ENCODE assay signal across 8 cellular contexts in the genomic region with DNA sequence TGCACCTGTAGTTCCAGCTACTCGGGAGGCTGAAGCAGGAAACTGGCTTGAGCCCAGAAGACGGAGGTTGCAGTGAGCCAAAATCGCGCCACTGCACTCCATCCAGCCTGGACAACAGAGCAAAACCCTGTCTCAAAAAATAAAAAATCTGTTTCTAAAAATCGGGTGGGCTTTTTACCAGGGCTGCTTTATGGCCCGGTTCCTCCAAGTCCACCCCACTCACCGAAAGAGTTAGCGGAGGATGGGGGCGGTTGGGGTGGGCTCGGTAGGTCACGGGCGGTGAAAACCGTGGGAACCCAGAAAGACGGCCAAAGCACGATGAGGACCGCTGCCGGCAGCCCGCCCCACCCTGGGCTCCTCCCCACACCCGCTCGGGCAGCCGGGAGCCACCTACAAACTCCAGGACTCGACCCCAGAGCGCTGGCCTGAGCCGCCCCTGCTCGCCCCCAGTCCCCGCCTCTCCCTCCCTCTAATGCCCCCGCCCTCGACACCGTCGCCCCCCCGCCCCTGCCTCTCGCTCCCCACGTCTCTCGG. TPM values are rescaled to one million over a fixed set of nuclear protein-coding genes. Genes with fewer than 3 reads are reported as not detected.
A peak's percentile ranks its signal among the peaks of the same experiment; 100 is the strongest.
DNase-seq lines count a peak whose midpoint lies in the region; ATAC-seq and TF ChIP-seq lines count a peak whose summit lies in the region.

No MANE protein-coding gene starts in this region.

- H3K9me3 Mint-ChIP-seq in natural killer cell treated with Interleukin-12 subunit alpha and Interleukin-12 subunit beta and Interleukin-15 and Interleukin-18, amount 100 ng/mL, for 72 hours: no peaks in the 10 kb centered on the region

- H3K4me1 ChIP-seq in aorta (ENCODE audit: control insufficient read depth in 1 of 2, insufficient read depth in 2 of 2, low read length in 2 of 2): no peaks in the 10 kb centered on the region

- H3K9me3 ChIP-seq in AG04450 (ENCODE audit: control insufficient read depth, insufficient read depth, low read length) (peaks cover 4% of the 10 kb centered on the region; the same call in 1 of the 2 replicates), aorta (ENCODE audit: control insufficient read depth, low read length) (no peaks in the 10 kb centered on the region)

- TF ChIP-seq CTCF in AG04450 (IDR thresholded peaks at IDR 0.05; ENCODE audit: low read depth, low read length) (no peak), GM10248 (IDR thresholded peaks at IDR 0.05; ENCODE audit: control extremely low read depth, extremely low read depth, low read depth, missing control alignments) (no peak), foreskin fibroblast (IDR thresholded peaks at IDR 0.05; ENCODE audit: low read depth, low read length) (no peak)

- CTCF ChIA-PET in AG04450 (lab: Charles Lee): interaction anchor here (1.0 to 1.3 kb wide), 2 partner anchors 31 to 192 kb away, joined by 3 to 5 read pairs; no protein-coding TSS in a partner anchor
- CTCF ChIA-PET in GM10248 (lab: Yijun Ruan, JAX): interaction anchor here (1.3 to 1.6 kb wide), 2 partner anchors 30 to 116 kb away, joined by 3 to 4 read pairs; no protein-coding TSS in a partner anchor

- H3K4me3 Mint-ChIP-seq in natural killer cell treated with Interleukin-12 subunit alpha and Interleukin-12 subunit beta and Interleukin-15 and Interleukin-18, amount 100 ng/mL, for 72 hours: peak overlapping the region; percentile 73

- H3K27ac ChIP-seq in AG04450 (ENCODE audit: low read depth, low read length) (no peak overlapping the region), aorta (ENCODE audit: low read depth in 1 of 2, low read length in 2 of 2) (peak overlapping the region in 1 of 2 donors; percentile 58)

- no peaks in the 10 kb centered on the region for H3K27me3 ChIP-seq in AG04450 (ENCODE audit: control insufficient read depth, insufficient read depth, low read length)
- H3K27me3 ChIP-seq in aorta (ENCODE audit: control insufficient read depth in 1 of 2, insufficient read depth in 2 of 2, low read length in 1 of 2): no peaks in the 10 kb centered on the region

- H3K4me3 ChIP-seq in AG04450 (ENCODE audit: low read depth, low read length): peak overlapping the region; percentile 61
- H3K4me3 ChIP-seq in foreskin fibroblast (ENCODE audit: low read depth in 1 of 2, low read length in 2 of 2): peak overlapping the region; percentile 47 to 58
- H3K4me3 ChIP-seq in aorta (ENCODE audit: low read length in 2 of 2): peak overlapping the region; percentile 16 to 31

- peak overlapping the region; percentile 12 to 42 for H3K27ac Mint-ChIP-seq in natural killer cell treated with Interleukin-12 subunit alpha and Interleukin-12 subunit beta and Interleukin-15 and Interleukin-18, amount 100 ng/mL, for 72 hours

- H3K27me3 Mint-ChIP-seq in natural killer cell treated with Interleukin-12 subunit alpha and Interleukin-12 subunit beta and Interleukin-15 and Interleukin-18, amount 100 ng/mL, for 72 hours: no peaks in the 10 kb centered on the region

- peak in 1 of 2 donors; percentile 25 for ATAC-seq in natural killer cell treated with Interleukin-12 subunit alpha and Interleukin-12 subunit beta and Interleukin-15 and Interleukin-18, amount 100 ng/mL, for 72 hours
- ATAC-seq in aorta (ENCODE audit: low FRiP score) (peak; percentile 82), HG03571 (IDR thresholded peaks at IDR 0.05; ENCODE audit: unreplicated experiment) (no peak)

- no peaks in the 10 kb centered on the region for H3K36me3 Mint-ChIP-seq in natural killer cell treated with Interleukin-12 subunit alpha and Interleukin-12 subunit beta and Interleukin-15 and Interleukin-18, amount 100 ng/mL, for 72 hours

- 0 to 1% methylated on average over 20 to 34 of the region's 34 CpGs for WGBS in aorta, 2 donors

- POLR2A ChIA-PET in AG04450 (lab: Yijun Ruan, JAX) (no interaction called here), GM10248 (lab: Yijun Ruan, JAX) (no interaction called here)

- intact Hi-C loops in aorta (cut with DNase I): no loop called here

- peaks cover 0 to 5% of the 10 kb centered on the region in 2 donors for H3K36me3 ChIP-seq in aorta (ENCODE audit: control insufficient read depth in 1 of 2, insufficient read depth in 2 of 2, low read length in 1 of 2)

- peaks cover 19 to 20% of the 10 kb centered on the region in 2 donors for H3K4me1 Mint-ChIP-seq in natural killer cell treated with Interleukin-12 subunit alpha and Interleukin-12 subunit beta and Interleukin-15 and Interleukin-18, amount 100 ng/mL, for 72 hours (ENCODE audit: low read depth in 2 of 2)

- no peak for DNase-seq in AG04450 (ENCODE audit: low read depth, low spot score)
- peak; percentile 73 for DNase-seq in GM10248 (ENCODE audit: extremely low spot score)
- DNase-seq in NCI-H2227 treated with DMSO at 0.1 percent for 48 hours (lab: John Stamatoyannopoulos, UW): peak; percentile 56
- peak; percentile 31 to 50 for DNase-seq in activated T-cell treated with anti-CD3 and anti-CD28 coated beads, Interleukin-2, amount 50 U/mL, for 48 hours
- peak; percentile 28 to 62 for DNase-seq in foreskin fibroblast
- DNase-seq in natural killer cell treated with Interleukin-12 subunit alpha and Interleukin-12 subunit beta and Interleukin-15 and Interleukin-18, amount 100 ng/mL, for 72 hours (ENCODE audit: low spot score): peak; percentile 61
- peak; percentile 84 to 90 for DNase-seq in aorta

RNA-seq across cellular contexts. Expression of gene PER3, which starts 0.8 kb away (rescaled TPM):
- polyA plus RNA-seq in AG04450 (2011; rRNA removed): 8.3 and 9.1 TPM in 2 replicates
- polyA minus RNA-seq in AG04450 (2011; rRNA and poly(A)+ RNA removed): 10.3 and 13.2 TPM in 2 replicates
- total RNA-seq in natural killer cell treated with Interleukin-12 subunit alpha and Interleukin-12 subunit beta and Interleukin-15 and Interleukin-18, amount 100 ng/mL, for 72 hours: 1 to 10 TPM; 1.6 to 3.7 TPM
- total RNA-seq in aorta: 10 to 100 TPM in 1 of 2 donors, 1 to 10 TPM in 1; 8.9 to 49.0 TPM
- polyA plus RNA-seq in aorta: 10 to 100 TPM in 1 of 2 donors, 1 to 10 TPM in 1; 4.4 to 21.2 TPM

RNA-seq across cellular contexts. Expression of gene VAMP3, which starts 12.1 kb away (rescaled TPM):
- polyA plus RNA-seq in AG04450 (2011; rRNA removed) (154 and 177 TPM in 2 replicates), aorta (100 to 1,000 TPM in 1 of 2 donors, 10 to 100 TPM in 1; 95.8 to 141 TPM)
- polyA minus RNA-seq in AG04450 (2011; rRNA and poly(A)+ RNA removed): 60.8 and 78.7 TPM in 2 replicates
- total RNA-seq in natural killer cell treated with Interleukin-12 subunit alpha and Interleukin-12 subunit beta and Interleukin-15 and Interleukin-18, amount 100 ng/mL, for 72 hours: 10 to 100 TPM; 30.0 to 31.9 TPM
- total RNA-seq in aorta: 100 to 1,000 TPM; 107 to 112 TPM
